In the genomic region with DNA sequence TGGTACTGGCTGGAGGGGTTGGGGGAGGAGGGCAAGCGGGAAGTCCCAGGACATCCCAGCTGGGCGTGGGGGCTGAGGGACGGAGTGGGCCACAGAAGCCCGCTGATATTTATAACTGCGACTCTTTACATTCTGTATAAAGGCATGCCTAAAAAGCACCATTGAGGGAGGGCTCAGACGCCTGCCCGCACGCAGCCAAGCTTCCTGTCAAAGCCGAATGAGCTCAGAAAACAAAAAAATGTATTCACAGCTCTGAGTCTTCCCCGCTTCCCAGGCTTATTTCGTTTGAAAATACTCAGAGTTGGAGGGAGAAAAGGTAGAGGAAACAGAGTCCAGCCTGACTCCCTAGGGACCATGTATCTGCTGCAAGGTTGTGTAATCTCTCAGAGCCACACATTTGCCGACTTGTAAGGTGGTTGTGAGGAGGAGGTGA, we compare ENCODE assay signal across 11 cellular contexts.
A peak's percentile ranks its signal among the peaks of the same experiment; 100 is the strongest.
DNase-seq lines count a peak whose midpoint lies in the region; ATAC-seq and TF ChIP-seq lines count a peak whose summit lies in the region.
"Had no signal": no experiment of that assay in that cellular context is flagged by ENCODE, and none has a peak within 500 bp of the region (broad histone marks: within the 10 kb centered on the region; RNA-seq: fewer than 3 reads in every experiment).

No MANE protein-coding gene starts in this region.

- H3K9me3 ChIP-seq in left ventricle myocardium inferior (replicated peaks) (no peaks in the 10 kb centered on the region), adipocyte (ENCODE audit: control insufficient read depth, low read length) (no peaks in the 10 kb centered on the region), muscle layer of duodenum (ENCODE audit: control insufficient read depth in 1 of 2, low read length in 2 of 2) (no peaks in the 10 kb centered on the region), vagina (no peaks in the 10 kb centered on the region)
- H3K9me3 ChIP-seq: BE2C had no signal

- no peak for ATAC-seq in Right ventricle myocardium superior (ENCODE audit: poor library complexity)

- intact Hi-C loops in left ventricle myocardium inferior (cut with micrococcal nuclease), result no loop called here
- intact Hi-C loops in Right ventricle myocardium superior (cut with DNase I), result no loop called here
- intact Hi-C loops in vagina (cut with DNase I), result loop anchor here (5.0 kb wide), 1 partner anchor 265 kb away; the partner anchor contains the start of gene ZFP36L2

- H3K36me3 ChIP-seq in left ventricle myocardium inferior (no peaks in the 10 kb centered on the region), adipocyte (ENCODE audit: control insufficient read depth, insufficient read depth, low read length, severe bottlenecking) (no peaks in the 10 kb centered on the region), muscle layer of duodenum (ENCODE audit: control insufficient read depth in 1 of 2, insufficient read depth in 2 of 2, low read length in 2 of 2) (no peaks in the 10 kb centered on the region), vagina (no peaks in the 10 kb centered on the region)
- H3K36me3 ChIP-seq: BE2C had no signal

- DNase-seq in left ventricle myocardium inferior, result no peak
- no peak for DNase-seq in Right ventricle myocardium superior
- no peak for DNase-seq in adipocyte (ENCODE audit: low read depth)
- no peak for DNase-seq in vagina (ENCODE audit: extremely low spot score in 2 of 2)
- DNase-seq in inferior parietal cortex (ENCODE audit: extremely low spot score), result no peak
- no peak for DNase-seq in stimulated activated naive CD4-positive, alpha-beta T cell treated with Interleukin-2 at 50 U/mL for 16 hours (lab: John Stamatoyannopoulos, UW)
- DNase-seq in hepatic stellate cell (ENCODE audit: low spot score), result no peak
- DNase-seq: BE2C, hippocampal formation, NCI-H1694 treated with DMSO at 0.1 percent for 48 hours had no signal

- H3K4me3 ChIP-seq in left ventricle myocardium inferior (no peak overlapping the region), adipocyte (ENCODE audit: low read length) (no peak overlapping the region), muscle layer of duodenum (ENCODE audit: low read depth in 1 of 2, low read length in 2 of 2) (no peak overlapping the region), vagina (no peak overlapping the region)

- TF ChIP-seq CTCF in left ventricle myocardium inferior (IDR thresholded peaks at IDR 0.05; ENCODE audit: borderline replicate concordance), result no peak
- TF ChIP-seq CTCF in vagina (IDR thresholded peaks at IDR 0.05), result no peak

- H3K4me1 ChIP-seq in left ventricle myocardium inferior (peaks cover 80% of the 10 kb centered on the region), adipocyte (ENCODE audit: control insufficient read depth, insufficient read depth, low read length) (peaks cover 82% of the 10 kb centered on the region), muscle layer of duodenum (ENCODE audit: control insufficient read depth in 1 of 2, insufficient read depth in 2 of 2, low read length in 2 of 2) (peaks cover 23 to 41% of the 10 kb centered on the region in 2 donors), vagina (peaks cover 90% of the 10 kb centered on the region)
- H3K4me1 ChIP-seq: BE2C had no signal

- no peak for TF ChIP-seq POLR2A in vagina (IDR thresholded peaks at IDR 0.05)

- H3K27ac ChIP-seq in left ventricle myocardium inferior (replicated peaks), result peak overlapping the region; percentile 88
- peak overlapping the region; percentile 55 for H3K27ac ChIP-seq in muscle layer of duodenum (ENCODE audit: low read length)
- peak overlapping the region; percentile 87 for H3K27ac ChIP-seq in vagina

- H3K27me3 ChIP-seq in left ventricle myocardium inferior (ENCODE audit: low read depth), result no peaks in the 10 kb centered on the region
- no peaks in the 10 kb centered on the region for H3K27me3 ChIP-seq in adipocyte (replicated peaks; ENCODE audit: control insufficient read depth, insufficient read depth, low read length)
- H3K27me3 ChIP-seq in muscle layer of duodenum (ENCODE audit: low read depth, low read length), result no peaks in the 10 kb centered on the region
- H3K27me3 ChIP-seq in vagina, result no peaks in the 10 kb centered on the region
- H3K27me3 ChIP-seq: BE2C had no signal

- H3K9ac ChIP-seq in adipocyte (ENCODE audit: low read length), result peak overlapping the region; percentile 87
